ENCODE assay signal across 10 cellular contexts in genomic region chr6:132190815-132191175, GRCh38.
DNase-seq lines count a peak whose midpoint lies in the region; ATAC-seq and TF ChIP-seq lines count a peak whose summit lies in the region.
"Had no signal": no experiment of that assay in that cellular context is flagged by ENCODE, and none has a peak within 500 bp of the region (broad histone marks: within the 10 kb centered on the region; RNA-seq: fewer than 3 reads in every experiment).

No MANE protein-coding gene starts in this region.

- no peak overlapping the region for H3K4me3 ChIP-seq in sigmoid colon
- no peak overlapping the region for H3K4me3 ChIP-seq in BE2C (ENCODE audit: low read depth, low read length)

- intact Hi-C loops in sigmoid colon (cut with DNase I), result no loop called here

- H3K27me3 ChIP-seq in sigmoid colon (no peaks in the 10 kb centered on the region), BE2C (no peaks in the 10 kb centered on the region)

- TF ChIP-seq CTCF in sigmoid colon (IDR thresholded peaks at IDR 0.05) (no peak), BE2C (IDR thresholded peaks at IDR 0.05; ENCODE audit: low read depth, low read length) (no peak)

- H3K9me3 ChIP-seq in sigmoid colon, result no peaks in the 10 kb centered on the region
- no peaks in the 10 kb centered on the region for H3K9me3 ChIP-seq in BE2C

- no peaks in the 10 kb centered on the region for H3K36me3 ChIP-seq in sigmoid colon
- no peaks in the 10 kb centered on the region for H3K36me3 ChIP-seq in BE2C

- DNase-seq in HT1080 (ENCODE audit: low read depth) (peak; percentile 35), dermis microvascular lymphatic vessel endothelial cell (ENCODE audit: low read depth in 2 of 2) (peak; percentile 40 to 45), sigmoid colon (no peak), BE2C (no peak), NCI-H146 (lab: John Stamatoyannopoulos, UW) (no peak), NCI-H2171 treated with DMSO at 0.1 percent for 48 hours (lab: John Stamatoyannopoulos, UW) (no peak), Kasumi-1 (lab: John Stamatoyannopoulos, UW) (no peak)
- DNase-seq: DMS79, small intestine had no signal

- WGBS in sigmoid colon, 2 donors, result 66 to 71% methylated on average over 3 of the region's 3 CpGs

- ATAC-seq in GM18511 (IDR thresholded peaks at IDR 0.05; ENCODE audit: unreplicated experiment), result peak; percentile 26

- H3K27ac ChIP-seq in sigmoid colon, result peak overlapping the region in 3 of 4 donors; percentile 4 to 51 (median 51)

- no peak for TF ChIP-seq EP300 in sigmoid colon (IDR thresholded peaks at IDR 0.05)

- H3K4me1 ChIP-seq in sigmoid colon, result peaks cover 0 to 11% (median 4%) of the 10 kb centered on the region in 4 donors
- no peaks in the 10 kb centered on the region for H3K4me1 ChIP-seq in BE2C

- no peak for TF ChIP-seq POLR2A in sigmoid colon (IDR thresholded peaks at IDR 0.05)

Comparison
In these comparisons a context has a peak if more than half of its experiments do, and no peak if none do; other contexts are left out.
1. DNase-seq: peak in HT1080 (single experiment) and dermis microvascular lymphatic vessel endothelial cell (2 of 2); none in sigmoid colon (single experiment), BE2C (single experiment), NCI-H146 (single experiment), NCI-H2171 treated with DMSO at 0.1 percent for 48 hours (single experiment) and Kasumi-1 (0 of 2).